Comparison of ENCODE assay signal across 15 cellular contexts in genomic region chr22:24170632-24171031, GRCh38. TPM values are rescaled to one million over a fixed set of nuclear protein-coding genes. Genes with fewer than 3 reads are reported as not detected.
DNase-seq lines count a peak whose midpoint lies in the region; ATAC-seq and TF ChIP-seq lines count a peak whose summit lies in the region.
"Had no signal": no experiment of that assay in that cellular context is flagged by ENCODE, and none has a peak within 500 bp of the region (broad histone marks: within the 10 kb centered on the region; RNA-seq: fewer than 3 reads in every experiment).

No MANE protein-coding gene starts in this region.

- peak overlapping the region; percentile 25 to 33 for H3K27ac ChIP-seq in breast epithelium
- H3K27ac ChIP-seq in mammary epithelial cell (ENCODE audit: insufficient read depth, low read depth, low read length): no peak overlapping the region
- no peak overlapping the region for H3K27ac ChIP-seq in neuronal stem cell (replicated peaks; ENCODE audit: low read length)
- H3K27ac ChIP-seq in tibial artery: peak overlapping the region; percentile 46 to 96

- H3K79me1 ChIP-seq in neuronal stem cell (ENCODE audit: low read depth, low read length): peaks cover 2% of the 10 kb centered on the region

- WGBS in mammary epithelial cell (ENCODE audit: low coverage, missing lambda C conversion rate): 100% methylated on average over 1 of the region's 5 CpGs
- no CpG with 5 or more reads among the region's 5 CpGs for WGBS in neuronal stem cell (ENCODE audit: extremely low coverage in 2 of 2, insufficient read length in 2 of 2, insufficient replicate concordance in 1 of 2), 2 donors

- dilution Hi-C loops in mammary epithelial cell (cut with HindIII; ENCODE audit: low sequenced_read_pairs): no loop called here

- no peaks in the 10 kb centered on the region for H3K9me3 ChIP-seq in breast epithelium
- H3K9me3 ChIP-seq in mammary epithelial cell (replicated peaks; ENCODE audit: insufficient read depth, low read length): no peaks in the 10 kb centered on the region
- no peaks in the 10 kb centered on the region for H3K9me3 ChIP-seq in T-helper 17 cell (ENCODE audit: control insufficient read depth, low read length, poor library complexity, severe bottlenecking)
- H3K9me3 ChIP-seq in neuronal stem cell (replicated peaks in 1 of 2; ENCODE audit: control insufficient read depth in 2 of 2, insufficient read depth in 1 of 2, low read depth in 1 of 2, low read length in 2 of 2): no peaks in the 10 kb centered on the region
- H3K9me3 ChIP-seq in tibial artery: no peaks in the 10 kb centered on the region

- H3K4me2 ChIP-seq in mammary epithelial cell (ENCODE audit: insufficient read depth, low read depth, low read length) (no peak overlapping the region), neuronal stem cell (ENCODE audit: insufficient read depth, low read length, poor library complexity, severe bottlenecking) (no peak overlapping the region)
- H3K4me2 ChIP-seq: GM23338 had no signal

- H3K14ac ChIP-seq in neuronal stem cell (ENCODE audit: low read length): no peak overlapping the region

- no peak for TF ChIP-seq POLR2A in breast epithelium (IDR thresholded peaks at IDR 0.05)

- H3K9ac ChIP-seq in mammary epithelial cell (ENCODE audit: insufficient read depth, low read length): no peak overlapping the region
- H3K9ac ChIP-seq in neuronal stem cell (ENCODE audit: low read depth, low read length, poor library complexity): no peak overlapping the region

- no peaks in the 10 kb centered on the region for H3K27me3 Mint-ChIP-seq in T-helper 17 cell
- H3K27me3 Mint-ChIP-seq: B cell; CD4-positive, alpha-beta memory T cell had no signal

- H3K18ac ChIP-seq in neuronal stem cell (ENCODE audit: low read length): no peak overlapping the region

- H2BK15ac ChIP-seq in neuronal stem cell (ENCODE audit: low read length): no peak overlapping the region

- intact Hi-C loops in breast epithelium (cut with DNase I; ENCODE audit: low total_unique reads): no loop called here
- intact Hi-C loops in mammary epithelial cell (cut with micrococcal nuclease): no loop called here
- intact Hi-C loops in tibial artery (cut with DNase I; ENCODE audit: low total_unique reads): loop anchor here (5.0 kb wide), 1 partner anchor 63 kb away; no protein-coding TSS in a partner anchor

- H3K36me3 ChIP-seq in breast epithelium (peaks cover 18% of the 10 kb centered on the region), mammary epithelial cell (ENCODE audit: insufficient read depth, low read length) (peaks cover 4% of the 10 kb centered on the region), neuronal stem cell (replicated peaks in 1 of 2; ENCODE audit: control insufficient read depth in 2 of 2, insufficient read depth in 2 of 2, low read length in 2 of 2) (peaks cover 49 to 58% of the 10 kb centered on the region in 2 donors), tibial artery (peaks cover 81 to 91% (median 83%) of the 10 kb centered on the region in 3 donors)

- H4K20me1 ChIP-seq in mammary epithelial cell (ENCODE audit: insufficient read depth, low read length): no peaks in the 10 kb centered on the region

- no peak overlapping the region for H2BK120ac ChIP-seq in neuronal stem cell (ENCODE audit: low read depth, low read length)

- peak overlapping the region; percentile 19 for H3K27ac Mint-ChIP-seq in T-helper 17 cell
- H3K27ac Mint-ChIP-seq: B cell; CD4-positive, alpha-beta memory T cell; GM23338 had no signal

- H3K4me1 Mint-ChIP-seq in T-helper 17 cell: peaks cover 5% of the 10 kb centered on the region
- H3K4me1 Mint-ChIP-seq: B cell had no signal

- H3K27me3 ChIP-seq in breast epithelium: no peaks in the 10 kb centered on the region
- H3K27me3 ChIP-seq in mammary epithelial cell (ENCODE audit: insufficient read depth, low read length): no peaks in the 10 kb centered on the region
- no peaks in the 10 kb centered on the region for H3K27me3 ChIP-seq in neuronal stem cell (ENCODE audit: control insufficient read depth in 3 of 3, insufficient read depth in 3 of 3, low read depth in 1 of 3, low read length in 3 of 3)
- no peaks in the 10 kb centered on the region for H3K27me3 ChIP-seq in tibial artery

- H3K4ac ChIP-seq in neuronal stem cell (ENCODE audit: low read length): no peak overlapping the region

- no peaks in the 10 kb centered on the region for H3K79me2 ChIP-seq in mammary epithelial cell (ENCODE audit: insufficient read depth, low read length)

- DNase-seq in breast epithelium (ENCODE audit: low spot score in 2 of 2) (no peak), mammary epithelial cell (no peak), T-helper 17 cell (no peak), neuronal stem cell (ENCODE audit: low spot score) (no peak), tibial artery (no peak), RPMI8226 (no peak), foreskin melanocyte (no peak)
- DNase-seq: CD4-positive, alpha-beta memory T cell; DMS153; DMS79 treated with DMSO at 0.1 percent for 48 hours; EL; H7 had no signal

- ATAC-seq in T-helper 17 cell: no peak
- ATAC-seq: GM23338, HepG2 had no signal

- TF ChIP-seq CTCF in breast epithelium (IDR thresholded peaks at IDR 0.05) (no peak), mammary epithelial cell (conservative IDR thresholded peaks at IDR 0.05 in 1 of 2, IDR thresholded peaks at IDR 0.05 in 1 of 2; ENCODE audit: extremely low read depth in 1 of 2, insufficient read depth in 1 of 2, low read depth in 1 of 2, low read length in 2 of 2) (no peak), tibial artery (IDR thresholded peaks at IDR 0.05) (no peak)

- H2BK5ac ChIP-seq in neuronal stem cell (ENCODE audit: low read length): no peak overlapping the region

- H3K36me3 Mint-ChIP-seq in T-helper 17 cell (ENCODE audit: low read depth): no peaks in the 10 kb centered on the region

- H2AFZ ChIP-seq in mammary epithelial cell (ENCODE audit: low read depth, low read length): no peak overlapping the region
- no peak overlapping the region for H2AFZ ChIP-seq in neuronal stem cell (ENCODE audit: low read length)
- H2AFZ ChIP-seq: GM23338 had no signal

- H3K4me3 Mint-ChIP-seq in T-helper 17 cell: no peak overlapping the region
- H3K4me3 Mint-ChIP-seq: B cell; CD4-positive, alpha-beta memory T cell; GM23338 had no signal

- peaks cover 5% of the 10 kb centered on the region in 2 donors for H3K4me1 ChIP-seq in breast epithelium
- H3K4me1 ChIP-seq in mammary epithelial cell (ENCODE audit: insufficient read depth, low read length): peaks cover 3% of the 10 kb centered on the region
- H3K4me1 ChIP-seq in neuronal stem cell (ENCODE audit: control insufficient read depth in 2 of 2, insufficient read depth in 1 of 2, low read depth in 1 of 2, low read length in 2 of 2): peaks cover 2 to 6% of the 10 kb centered on the region in 2 donors
- H3K4me1 ChIP-seq in tibial artery: peaks cover 0 to 19% (median 15%) of the 10 kb centered on the region in 4 donors

- H2AK5ac ChIP-seq in neuronal stem cell (ENCODE audit: low read depth, low read length): no peak overlapping the region

- BruUV-seq in mammary epithelial cell (replicated peaks; lab: Mats Ljungman, UMichigan): no TSS peak

- H3K4me3 ChIP-seq in breast epithelium (no peak overlapping the region), mammary epithelial cell (replicated peaks in 1 of 3; ENCODE audit: insufficient read depth in 1 of 3, low read depth in 2 of 3, low read length in 3 of 3) (no peak overlapping the region), neuronal stem cell (ENCODE audit: low read length in 2 of 2) (no peak overlapping the region), tibial artery (no peak overlapping the region)
- H3K4me3 ChIP-seq: GM23338 had no signal

- no peak overlapping the region for H4K91ac ChIP-seq in neuronal stem cell (ENCODE audit: low read depth, low read length, poor library complexity)

- in situ Hi-C loops in mammary epithelial cell (cut with MboI; ENCODE audit: low sequenced_read_pairs in 2 of 2): loop anchor here in 1 of 2 donors (25.0 kb wide), 1 partner anchor 183 kb away; the partner anchor contains the start of gene GSTT2

- H3K23ac ChIP-seq in neuronal stem cell (ENCODE audit: low read depth, low read length, poor library complexity): peak overlapping the region; percentile 65

- CTCF ChIA-PET in mammary epithelial cell (lab: Charles Lee; ENCODE audit: low non-redundant PET): no interaction called here

- no peak overlapping the region for H4K8ac ChIP-seq in neuronal stem cell (ENCODE audit: low read depth, low read length)

- no peak overlapping the region for H2BK12ac ChIP-seq in neuronal stem cell (ENCODE audit: low read length)

RNA-seq across cellular contexts. Expression of gene SUSD2, which starts 10.7 kb away (rescaled TPM):
- total RNA-seq in breast epithelium (1 to 10 TPM in 2 of 3 donors, under 1 TPM in 1; 0.80 to 7.9 (median 5.6) TPM), mammary epithelial cell (1 to 10 TPM; 1.0 to 2.8 TPM), T-helper 17 cell (1 to 10 TPM in 1 of 2 donors, under 1 TPM in 1; 0.80 to 1.1 TPM)
- polyA plus RNA-seq in mammary epithelial cell: 0.22 TPM
- polyA minus RNA-seq in mammary epithelial cell: 0.10 TPM
- 0.25 TPM for polyA plus RNA-seq in neuronal stem cell (2013, experiment 1 of 2)
- polyA plus RNA-seq in neuronal stem cell (2013, experiment 2 of 2): 0.18 TPM

Comparison
In these comparisons a context has a peak if more than half of its experiments do, and no peak if none do; other contexts are left out.
1. H3K27ac ChIP-seq: peak in breast epithelium (2 of 2) and tibial artery (2 of 2); none in mammary epithelial cell (single experiment) and neuronal stem cell (single experiment).